ENCODE assay signal across 13 cellular contexts in genomic region chr9:134663753-134664415, GRCh38. TPM values are rescaled to one million over a fixed set of nuclear protein-coding genes. Genes with fewer than 3 reads are reported as not detected.
DNase-seq lines count a peak whose midpoint lies in the region; ATAC-seq, FAIRE-seq and TF ChIP-seq lines count a peak whose summit lies in the region.
"Had no signal": no experiment of that assay in that cellular context is flagged by ENCODE, and none has a peak within 500 bp of the region (broad histone marks: within the 10 kb centered on the region; RNA-seq: fewer than 3 reads in every experiment).

No MANE protein-coding gene starts in this region.

- H3K4me3 ChIP-seq in cardiac muscle cell (no peak overlapping the region), right cardiac atrium (ENCODE audit: low read length) (no peak overlapping the region), astrocyte of the spinal cord (ENCODE audit: low read depth, low read length) (no peak overlapping the region), HepG2 (replicated peaks in 1 of 3; ENCODE audit: insufficient read depth in 1 of 3, low read depth in 2 of 3, low read length in 3 of 3) (no peak overlapping the region), upper lobe of right lung (no peak overlapping the region)

- intact Hi-C loops in right cardiac atrium (cut with DNase I) (no loop called here), HepG2 (cut with micrococcal nuclease; ENCODE audit: unreplicated experiment) (no loop called here), upper lobe of right lung (cut with DNase I) (no loop called here)

- CTCF ChIA-PET in HepG2 (lab: Yijun Ruan, JAX; ENCODE audit: low intra/inter-chr PET ratio, low total read pairs): no interaction called here

- in situ Hi-C loops in astrocyte of the spinal cord (cut with HindIII; ENCODE audit: low sequenced_read_pairs) (no loop called here), HepG2 (cut with HindIII; ENCODE audit: extremely low pct_ligation_motif_present, low pct_unique_long_range_greater_than_20kb) (no loop called here)

- no TSS peak for BruUV-seq in HepG2 (replicated peaks; lab: Mats Ljungman, UMichigan)

- POLR2A ChIA-PET in HepG2 (lab: Yijun Ruan, JAX): no interaction called here

- H3K36me3 ChIP-seq in cardiac muscle cell (no peaks in the 10 kb centered on the region), HepG2 (replicated peaks in 1 of 2; ENCODE audit: control insufficient read depth in 1 of 2, insufficient read depth in 2 of 2, low read length in 2 of 2) (no peaks in the 10 kb centered on the region), upper lobe of right lung (no peaks in the 10 kb centered on the region)

- no peaks in the 10 kb centered on the region for H4K20me1 ChIP-seq in HepG2 (ENCODE audit: insufficient read depth, low read length)

- H3K27ac ChIP-seq in cardiac muscle cell (peak overlapping the region; percentile 99), right cardiac atrium (ENCODE audit: low read length) (no peak overlapping the region), HepG2 (ENCODE audit: extremely low read length, insufficient read depth, low read length) (no peak overlapping the region), upper lobe of right lung (no peak overlapping the region)

- WGBS in right cardiac atrium: 85% methylated on average over 9 of the region's 9 CpGs
- WGBS in HepG2 (ENCODE audit: low lambda C conversion rate): 39% methylated on average over 5 of the region's 9 CpGs

- TF ChIP-seq RAD21 in HepG2 (CRISPR knock-in tag; IDR thresholded peaks at IDR 0.05): no peak

- no peak for TF ChIP-seq POLR2A in HepG2 (IDR thresholded peaks at IDR 0.05; ENCODE audit: insufficient read depth in 1 of 2, low read depth in 2 of 2, low read length in 2 of 2)

- no peak overlapping the region for H2AFZ ChIP-seq in HepG2 (ENCODE audit: low read length)

- ATAC-seq in right cardiac atrium (no peak), HepG2 (no peak), upper lobe of right lung (no peak), HG02885 (IDR thresholded peaks at IDR 0.05; ENCODE audit: poor library complexity, unreplicated experiment) (no peak)
- ATAC-seq: activated naive CD8-positive, alpha-beta T cell treated with anti-CD3 and anti-CD28 coated beads, Interleukin-2, amount 50 U/mL, for 24 hours; left lobe of liver; Right ventricle myocardium inferior had no signal

- H3K4me1 ChIP-seq in cardiac muscle cell (ENCODE audit: low read depth) (peaks cover 43% of the 10 kb centered on the region), right cardiac atrium (ENCODE audit: control insufficient read depth, insufficient read depth, low read length) (peaks cover 7% of the 10 kb centered on the region), HepG2 (ENCODE audit: insufficient read depth, low read length) (no peaks in the 10 kb centered on the region), upper lobe of right lung (peaks cover 11% of the 10 kb centered on the region)

- H3K79me2 ChIP-seq in HepG2 (ENCODE audit: insufficient read depth, low read length): no peaks in the 10 kb centered on the region

- no peak for FAIRE-seq in HepG2 (lab: Jason Lieb, UNC)

- peak; percentile 39 for TF ChIP-seq CTCF in cardiac muscle cell (IDR thresholded peaks at IDR 0.05; ENCODE audit: low read depth, low read length)
- TF ChIP-seq CTCF in astrocyte of the spinal cord (IDR thresholded peaks at IDR 0.05; ENCODE audit: low read depth, low read length): peak; percentile 28
- no peak for TF ChIP-seq CTCF in HepG2 (CRISPR knock-in tag; IDR thresholded peaks at IDR 0.05)
- TF ChIP-seq CTCF in upper lobe of right lung (IDR thresholded peaks at IDR 0.05): no peak

- H3K9me3 ChIP-seq in cardiac muscle cell (ENCODE audit: low read depth): no peaks in the 10 kb centered on the region
- H3K9me3 ChIP-seq in right cardiac atrium (ENCODE audit: control insufficient read depth, low read length): no peaks in the 10 kb centered on the region
- H3K9me3 ChIP-seq in HepG2 (ENCODE audit: low read length): peaks cover 15% of the 10 kb centered on the region
- H3K9me3 ChIP-seq in upper lobe of right lung: no peaks in the 10 kb centered on the region

- TF ChIP-seq EP300 in HepG2 (IDR thresholded peaks at IDR 0.05; ENCODE audit: low read depth in 2 of 2, low read length in 2 of 2) (no peak), HepG2 (CRISPR knock-in tag; IDR thresholded peaks at IDR 0.05; ENCODE audit: borderline replicate concordance) (no peak)

- H3K27me3 ChIP-seq in cardiac muscle cell (no peaks in the 10 kb centered on the region), right cardiac atrium (ENCODE audit: control insufficient read depth, insufficient read depth) (no peaks in the 10 kb centered on the region), HepG2 (ENCODE audit: control insufficient read depth in 1 of 2, insufficient read depth in 2 of 2, low read length in 2 of 2) (peaks cover 6 to 32% of the 10 kb centered on the region in 2 experiments; a peak in 3 of 5 replicates), upper lobe of right lung (no peaks in the 10 kb centered on the region)

- no peak overlapping the region for H3K9ac ChIP-seq in HepG2 (ENCODE audit: insufficient read depth, low read depth, low read length)

- H3K4me2 ChIP-seq in HepG2 (ENCODE audit: low read depth, low read length): no peak overlapping the region

- DNase-seq in cardiac muscle cell (ENCODE audit: low read depth in 1 of 2, low spot score in 1 of 2) (no peak), right cardiac atrium (no peak), astrocyte of the spinal cord (ENCODE audit: low read depth, low spot score) (no peak), HepG2 (ENCODE audit: low spot score) (no peak), upper lobe of right lung (peak; percentile 40), NAMALWA (ENCODE audit: low spot score) (no peak), glomerular visceral epithelial cell (ENCODE audit: extremely low spot score) (no peak)
- DNase-seq: ACHN; activated naive CD8-positive, alpha-beta T cell treated with anti-CD3 and anti-CD28 coated beads, Interleukin-2, amount 50 U/mL, for 24 hours; NCI-H524 treated with DMSO at 0.1 percent for 48 hours had no signal

TF ChIP-seq in HepG2, 621 proteins besides CTCF, POLR2A, EP300 and RAD21:
- TF ChIP-seq SATB2 (CRISPR knock-in tag; IDR thresholded peaks at IDR 0.05) (no peak), ZNF383 (CRISPR knock-in tag; IDR thresholded peaks at IDR 0.05; ENCODE audit: borderline replicate concordance) (no peak), KAT2B (IDR thresholded peaks at IDR 0.05; ENCODE audit: borderline replicate concordance, low read depth, low read length) (no peak), PLRG1 (conservative IDR thresholded peaks at IDR 0.05) (no peak), ZBTB33 (CRISPR knock-in tag; IDR thresholded peaks at IDR 0.05) (0 out of 2 replicates have a peak, but pooled peaks have one; percentile 18)

RNA-seq across cellular contexts. Expression of gene COL5A1, which starts 22.3 kb away (rescaled TPM):
- total RNA-seq in cardiac muscle cell (75.5 and 129 TPM in 2 replicates), right cardiac atrium (10 to 100 TPM; 16.0 to 35.8 (median 26.1) TPM), HepG2 (2016; rRNA removed; fragmentation: Illumina TruSeq; extraction: Trizol) (not detected in 2 replicates), upper lobe of right lung (37.8 TPM)
- polyA plus RNA-seq in cardiac muscle cell (34.5 and 50.7 TPM in 2 replicates), right cardiac atrium (15.4 TPM), HepG2 (2011; rRNA removed) (under 0.01 TPM in 1 of 2 replicates, not detected in the other)
- not detected in 2 replicates for total RNA-seq in HepG2 (2016; cell fraction: cytosol; rRNA removed; fragmentation: Illumina TruSeq; extraction: Trizol; ENCODE audit: low read depth)
- not detected in 2 replicates for total RNA-seq in HepG2 (2016; cell fraction: insoluble cytoplasmic fraction; rRNA removed; fragmentation: Illumina TruSeq; extraction: Trizol)
- not detected in 2 replicates for total RNA-seq in HepG2 (2016; cell fraction: membrane; rRNA removed; fragmentation: Illumina TruSeq; extraction: Trizol)
- total RNA-seq in HepG2 (2016; cell fraction: nucleus; rRNA removed; fragmentation: Illumina TruSeq; extraction: Trizol): not detected in 2 replicates
- under 0.01 TPM in 1 of 2 replicates, not detected in the other for polyA plus RNA-seq in HepG2 (2011; cell fraction: cytosol; rRNA removed)
- 0.07 and 0.08 TPM in 2 replicates for polyA plus RNA-seq in HepG2 (2011; cell fraction: nucleus; rRNA removed)
- polyA plus RNA-seq in HepG2 (2012): not detected in 2 replicates
- not detected in 2 replicates for polyA plus RNA-seq in HepG2 (2016; cell fraction: cytosol; fragmentation: Illumina TruSeq; extraction: Trizol; ENCODE audit: low read depth)
- not detected in 2 replicates for polyA plus RNA-seq in HepG2 (2016; cell fraction: insoluble cytoplasmic fraction; fragmentation: Illumina TruSeq; extraction: Trizol; ENCODE audit: low read depth)
- polyA plus RNA-seq in HepG2 (2016; cell fraction: membrane; fragmentation: Illumina TruSeq; extraction: Trizol; ENCODE audit: low read depth): not detected in 2 replicates
- 0.19 TPM in 1 of 2 replicates, not detected in the other for polyA plus RNA-seq in HepG2 (2016; cell fraction: nucleus; fragmentation: Illumina TruSeq; extraction: Trizol; ENCODE audit: insufficient read depth, low read depth)
- 0.04 and 20.3 TPM in 2 replicates for polyA minus RNA-seq in HepG2 (2011; rRNA and poly(A)+ RNA removed; ENCODE audit: low replicate concordance)
- polyA minus RNA-seq in HepG2 (2011; cell fraction: cytosol; rRNA and poly(A)+ RNA removed): 0.20 TPM in 1 of 2 replicates, not detected in the other
- not detected in 2 replicates for polyA minus RNA-seq in HepG2 (2011; cell fraction: nucleus; rRNA and poly(A)+ RNA removed)

Comparison
In these comparisons a context has a peak if more than half of its experiments do, and no peak if none do; other contexts are left out.
1. CTCF ChIP-seq: peak in cardiac muscle cell (single experiment) and astrocyte of the spinal cord (single experiment); none in HepG2 (single experiment) and upper lobe of right lung (single experiment).
2. RNA of gene COL5A1, which starts 22.3 kb away (total RNA-seq): 75.5 to 129 TPM in cardiac muscle cell, 37.8 TPM in upper lobe of right lung (single experiment) and 16.0 to 35.8 TPM in right cardiac atrium; not detected in HepG2; every median in the first group is over 10 times any median in the second.